8 cellular contexts compared by ENCODE assay signal in genomic region chrX:153600032-153600373, GRCh38. TPM values are rescaled to one million over a fixed set of nuclear protein-coding genes. Genes with fewer than 3 reads are reported as not detected.
DNase-seq lines count a peak whose midpoint lies in the region; ATAC-seq, FAIRE-seq and TF ChIP-seq lines count a peak whose summit lies in the region.

No MANE protein-coding gene starts in this region.

- no peak overlapping the region for H2BK120ac ChIP-seq in H1 (replicated peaks; ENCODE audit: low read depth, low read length)

- H3K18ac ChIP-seq in H1 (ENCODE audit: extremely low read depth, low read length), result no peak overlapping the region

- no peak for FAIRE-seq in H1 (lab: Jason Lieb, UNC)
- FAIRE-seq in pancreas (lab: Jason Lieb, UNC), result no peak

- WGBS in H1 (ENCODE audit: extremely low coverage in 1 of 2, insufficient coverage in 1 of 2, insufficient read length in 1 of 2, insufficient replicate concordance in 2 of 2, low coverage in 1 of 2, low lambda C conversion rate in 2 of 2, missing lambda C conversion rate in 1 of 2), 2 experiments, result 33% methylated on average over 1 of the region's 2 CpGs; no CpG with 5 or more reads in 1 of the 2 experiments
- WGBS in pancreas, 2 donors, result 7 to 28% methylated on average over 2 of the region's 2 CpGs

- H3K4ac ChIP-seq in H1 (replicated peaks; ENCODE audit: insufficient read length, low read depth, low read length), result peak overlapping the region; percentile 23

- no peak overlapping the region for H4K91ac ChIP-seq in H1 (replicated peaks; ENCODE audit: insufficient read length, low read length)

- no peak for TF ChIP-seq EP300 in H1 (IDR thresholded peaks at IDR 0.05; ENCODE audit: borderline replicate concordance in 1 of 2, low read depth in 2 of 2, low read length in 2 of 2)

- H3K27ac ChIP-seq in OCI-LY7 (ENCODE audit: low read depth, low read length, poor library complexity, severe bottlenecking) (no peak overlapping the region), H1 (ENCODE audit: low read depth, low read length) (no peak overlapping the region), pancreas (no peak overlapping the region)

- no peaks in the 10 kb centered on the region for H3K9me2 ChIP-seq in OCI-LY7 (ENCODE audit: insufficient read depth, low read length)

- H2BK15ac ChIP-seq in H1 (ENCODE audit: low read length), result no peak overlapping the region

- DNase-seq in GM12865 (ENCODE audit: low read depth), result peak; percentile 15
- DNase-seq in OCI-LY7 (ENCODE audit: low spot score), result peak; percentile 26
- DNase-seq in H1 (ENCODE audit: low read depth in 1 of 2, low spot score in 2 of 2), result no peak
- DNase-seq in pancreas, result no peak
- DNase-seq in GDM1 (lab: John Stamatoyannopoulos, UW), result no peak
- DNase-seq in GOT3 (lab: John Stamatoyannopoulos, UW), result no peak
- DNase-seq in iPS-NIHi11 (ENCODE audit: low spot score), result no peak
- no peak for DNase-seq in SHP77 (lab: John Stamatoyannopoulos, UW)

- peaks cover 0 to 8% (median 0%) of the 10 kb centered on the region in 4 experiments; a peak in 3 of 7 replicates for H3K27me3 ChIP-seq in H1 (replicated peaks in 1 of 4; ENCODE audit: control insufficient read depth in 3 of 4, extremely low read depth in 1 of 4, insufficient read depth in 3 of 4, low read length in 3 of 4)
- H3K27me3 ChIP-seq in pancreas, result no peaks in the 10 kb centered on the region

- H4K20me1 ChIP-seq in OCI-LY7 (ENCODE audit: insufficient read depth, low read length) (no peaks in the 10 kb centered on the region), H1 (replicated peaks in 1 of 2; ENCODE audit: control insufficient read depth in 1 of 2, insufficient read depth in 2 of 2, low read length in 2 of 2) (peaks cover 0 to 3% of the 10 kb centered on the region in 2 experiments)

- H3K56ac ChIP-seq in H1 (replicated peaks; ENCODE audit: insufficient read length, low read depth, low read length), result no peak overlapping the region

- CTCF ChIA-PET in OCI-LY7 (lab: Charles Lee; ENCODE audit: unreplicated experiment) (no interaction called here), H1 (lab: Charles Lee; ENCODE audit: partially characterized antibody) (interaction anchor here (1.1 to 4.5 kb wide), 9 partner anchors 11 to 69 kb away, joined by 3 to 22 read pairs (median 5); no protein-coding TSS in a partner anchor)

- POLR2A ChIA-PET in OCI-LY7 (lab: Charles Lee) (no interaction called here), H1 (lab: Charles Lee; ENCODE audit: partially characterized antibody) (interaction anchor here (0.7 to 1.3 kb wide), 5 partner anchors 9 to 335 kb away, joined by 3 read pairs; partner anchors contain the start of gene NAA10)

- H2BK20ac ChIP-seq in H1 (ENCODE audit: low read length), result no peak overlapping the region

- H3K14ac ChIP-seq in H1 (ENCODE audit: insufficient read length), result no peak overlapping the region

- H3K79me2 ChIP-seq in OCI-LY7 (ENCODE audit: insufficient read depth, low read depth, low read length), result peaks cover 10% of the 10 kb centered on the region; the same call in 1 of the 2 replicates
- peaks cover 0 to 5% of the 10 kb centered on the region in 2 experiments; a peak in 1 of 4 replicates for H3K79me2 ChIP-seq in H1 (ENCODE audit: control insufficient read depth in 1 of 2, insufficient read depth in 2 of 2, low read length in 2 of 2)

- peaks cover 22% of the 10 kb centered on the region for H3K4me1 ChIP-seq in OCI-LY7 (ENCODE audit: insufficient read depth, low read length, poor library complexity, severe bottlenecking)
- H3K4me1 ChIP-seq in H1 (replicated peaks in 1 of 4; ENCODE audit: control insufficient read depth in 3 of 4, insufficient read depth in 4 of 4, low read length in 3 of 4), result peaks cover 0 to 4% (median 0%) of the 10 kb centered on the region in 4 experiments; a peak in 1 of 7 replicates
- H3K4me1 ChIP-seq in pancreas, result no peaks in the 10 kb centered on the region

- H2AK5ac ChIP-seq in H1 (ENCODE audit: low read depth, low read length), result no peak overlapping the region

- H4K5ac ChIP-seq in H1 (ENCODE audit: insufficient read length, low read depth, low read length), result no peak overlapping the region

- no peak overlapping the region for H2BK12ac ChIP-seq in H1 (ENCODE audit: low read depth, low read length)

- no TSS peak for BruUV-seq in OCI-LY7 (replicated peaks; lab: Mats Ljungman, UMichigan)

- peak overlapping the region; percentile 65 for H3K4me3 ChIP-seq in GM12865 (ENCODE audit: low read depth, low read length)
- peak overlapping the region; percentile 81 for H3K4me3 ChIP-seq in OCI-LY7 (ENCODE audit: low read depth, low read length, poor library complexity, severe bottlenecking)
- peak overlapping the region; percentile 34 to 86 (median 68); a peak in 6 of 8 replicates for H3K4me3 ChIP-seq in H1 (ENCODE audit: extremely low read depth in 1 of 4, insufficient read depth in 2 of 4, low read depth in 3 of 4, low read length in 4 of 4)
- peak overlapping the region; percentile 26 to 50 (median 39) for H3K4me3 ChIP-seq in pancreas

- peak in 2 of 4 donors; percentile 16 to 31 for ATAC-seq in pancreas

- H3K36me3 ChIP-seq in OCI-LY7 (ENCODE audit: insufficient read depth, low read length) (no peaks in the 10 kb centered on the region), H1 (ENCODE audit: control insufficient read depth in 2 of 4, insufficient read depth in 4 of 4, low read length in 3 of 4) (no peaks in the 10 kb centered on the region), pancreas (no peaks in the 10 kb centered on the region)

- H3K23me2 ChIP-seq in H1 (ENCODE audit: low read depth, low read length), result peaks cover 3% of the 10 kb centered on the region; the same call in 1 of the 2 replicates

- no peak for TF ChIP-seq RAD21 in H1 (IDR thresholded peaks at IDR 0.05 in 1 of 2, conservative IDR thresholded peaks at IDR 0.05 in 1 of 2; ENCODE audit: low read depth in 2 of 2, low read length in 2 of 2)

- no peak for TF ChIP-seq POLR2A in H1 (IDR thresholded peaks at IDR 0.05; ENCODE audit: control extremely low read depth in 1 of 2, low read depth in 2 of 2, low read length in 2 of 2)

- H2AFZ ChIP-seq in OCI-LY7 (ENCODE audit: low read length) (peak overlapping the region; percentile 85; the same call in 1 of the 2 replicates), H1 (ENCODE audit: low read length) (no peak overlapping the region)

- H3K9me3 ChIP-seq in OCI-LY7 (ENCODE audit: low read length) (no peaks in the 10 kb centered on the region), H1 (ENCODE audit: insufficient read depth in 2 of 2, low read depth in 1 of 2, low read length in 1 of 2) (no peaks in the 10 kb centered on the region), pancreas (no peaks in the 10 kb centered on the region)

- TF ChIP-seq CTCF in GM12865 (IDR thresholded peaks at IDR 0.05; ENCODE audit: insufficient read depth, low read depth, low read length, missing control alignments) (no peak), OCI-LY7 (conservative IDR thresholded peaks at IDR 0.05; ENCODE audit: low read length) (no peak), H1 (IDR thresholded peaks at IDR 0.05; ENCODE audit: control extremely low read depth in 1 of 3, insufficient read depth in 1 of 3, low read depth in 1 of 3, low read length in 3 of 3) (no peak), pancreas (IDR thresholded peaks at IDR 0.05) (no peak)

- no peak overlapping the region for H3K9ac ChIP-seq in H1 (replicated peaks in 1 of 4; ENCODE audit: extremely low read depth in 1 of 4, low read depth in 3 of 4, low read length in 3 of 4)

- H3K4me2 ChIP-seq in OCI-LY7 (ENCODE audit: low read length) (peak overlapping the region; percentile 86), H1 (ENCODE audit: insufficient read depth in 1 of 2, low read depth in 2 of 2, low read length in 2 of 2) (peak overlapping the region; percentile 79 to 86)

- no peak overlapping the region for H4K8ac ChIP-seq in H1 (ENCODE audit: extremely low read depth, insufficient read depth, low read length)

- no peaks in the 10 kb centered on the region for H3K79me1 ChIP-seq in H1 (ENCODE audit: low read depth, low read length)

- no peak overlapping the region for H2BK5ac ChIP-seq in H1 (ENCODE audit: low read depth, low read length)

- intact Hi-C loops in OCI-LY7 (cut with micrococcal nuclease; ENCODE audit: unreplicated experiment) (loop anchor here (2.0 kb wide), 1 partner anchor 45 kb away; no protein-coding TSS in a partner anchor), pancreas (cut with DNase I) (no loop called here)

- no peak overlapping the region for H3K23ac ChIP-seq in H1 (ENCODE audit: insufficient read length)

TF ChIP-seq in H1, 55 proteins besides CTCF, POLR2A, EP300 and RAD21 (continues in another document):
- TF ChIP-seq EZH2 (IDR thresholded peaks at IDR 0.05; ENCODE audit: low read depth, low read length, severe bottlenecking) (no peak), EGR1 (IDR thresholded peaks at IDR 0.05; ENCODE audit: borderline replicate concordance, low read depth, low read length) (no peak), GABPA (IDR thresholded peaks at IDR 0.05; ENCODE audit: borderline replicate concordance, insufficient read depth, low read length) (no peak)

RNA-seq across cellular contexts. Expression of gene CCNQ, which starts 1.1 kb away (rescaled TPM):
- total RNA-seq in OCI-LY7 (2014; rRNA removed; shearing (Covaris generic)), result 20.6 and 29.7 TPM in 2 replicates
- total RNA-seq in OCI-LY7 (2022), result 12.0 and 13.9 TPM in 2 replicates
- 15.8 and 16.6 TPM in 2 replicates for total RNA-seq in H1 (2021; fragmentation: NEBNext Ultra II Directional; extraction: Animal tissue kit (Norgen Biotek cat#: 25700))
- 32.1 and 34.9 TPM in 2 replicates for polyA plus RNA-seq in H1 (2011; rRNA removed)
- 24.8 TPM for polyA plus RNA-seq in H1 (2011; cell fraction: cytosol; rRNA removed)
- 29.3 TPM for polyA plus RNA-seq in H1 (2011; cell fraction: nucleus; rRNA removed)
- polyA plus RNA-seq in H1 (2012, experiment 1 of 2), result 15.3 to 19.7 TPM (median 16.7 TPM) in 4 replicates
- polyA plus RNA-seq in H1 (2012, experiment 2 of 2), result 24.7 TPM
- polyA plus RNA-seq in H1 (2013, experiment 1 of 2), result 14.3 TPM
- 15.1 TPM for polyA plus RNA-seq in H1 (2013, experiment 2 of 2)
- polyA minus RNA-seq in H1 (2011; rRNA and poly(A)+ RNA removed), result 12.1 and 15.2 TPM in 2 replicates
- 11.1 TPM for polyA minus RNA-seq in H1 (2011; cell fraction: cytosol; rRNA and poly(A)+ RNA removed)
- polyA minus RNA-seq in H1 (2011; cell fraction: nucleus; rRNA and poly(A)+ RNA removed), result 9.1 TPM
- 10 to 100 TPM in 1 of 6 donors, 1 to 10 TPM in 5; 6.7 to 10.6 (median 8.1) TPM for total RNA-seq in pancreas
- 10 to 100 TPM; 26.3 to 32.1 TPM for polyA plus RNA-seq in pancreas

RNA-seq across cellular contexts. Expression of gene DUSP9, which starts 47.0 kb away (rescaled TPM):
- total RNA-seq in OCI-LY7 (2014; rRNA removed; shearing (Covaris generic)), result not detected in 2 replicates
- not detected in 2 replicates for total RNA-seq in OCI-LY7 (2022)
- 0.63 and 1.1 TPM in 2 replicates for total RNA-seq in H1 (2021; fragmentation: NEBNext Ultra II Directional; extraction: Animal tissue kit (Norgen Biotek cat#: 25700))
- polyA plus RNA-seq in H1 (2011; rRNA removed), result 0.80 and 1.2 TPM in 2 replicates
- 0.98 TPM for polyA plus RNA-seq in H1 (2011; cell fraction: cytosol; rRNA removed)
- 1.5 TPM for polyA plus RNA-seq in H1 (2011; cell fraction: nucleus; rRNA removed)
- polyA plus RNA-seq in H1 (2012, experiment 1 of 2), result 0.35 to 0.94 TPM (median 0.85 TPM) in 4 replicates
- 0.56 TPM for polyA plus RNA-seq in H1 (2012, experiment 2 of 2)
- polyA plus RNA-seq in H1 (2013, experiment 1 of 2), result 1.1 TPM
- polyA plus RNA-seq in H1 (2013, experiment 2 of 2), result 1.1 TPM
- polyA minus RNA-seq in H1 (2011; rRNA and poly(A)+ RNA removed), result 0.69 and 0.73 TPM in 2 replicates
- polyA minus RNA-seq in H1 (2011; cell fraction: cytosol; rRNA and poly(A)+ RNA removed), result 0.95 TPM
- polyA minus RNA-seq in H1 (2011; cell fraction: nucleus; rRNA and poly(A)+ RNA removed), result 0.80 TPM
- total RNA-seq in pancreas, result under 1 TPM in 3 of 6 donors, not detected in 3; 0.09 to 0.28 (median 0.14) TPM
- under 1 TPM in 1 of 2 donors, not detected in 1; 0.07 TPM for polyA plus RNA-seq in pancreas

Comparison
In these comparisons a context has a peak if more than half of its experiments do, and no peak if none do; other contexts are left out.
1. DNase-seq: peak in GM12865 (single experiment) and OCI-LY7 (single experiment); none in H1 (0 of 2), pancreas (0 of 6), GDM1 (single experiment), GOT3 (single experiment), iPS-NIHi11 (single experiment) and SHP77 (0 of 2).
2. Peak in every context shown above with its lines, with median percentiles within 50 percentile points of each other: H3K4me3 ChIP-seq.